8 cellular contexts compared by ENCODE assay signal in the genomic region with DNA sequence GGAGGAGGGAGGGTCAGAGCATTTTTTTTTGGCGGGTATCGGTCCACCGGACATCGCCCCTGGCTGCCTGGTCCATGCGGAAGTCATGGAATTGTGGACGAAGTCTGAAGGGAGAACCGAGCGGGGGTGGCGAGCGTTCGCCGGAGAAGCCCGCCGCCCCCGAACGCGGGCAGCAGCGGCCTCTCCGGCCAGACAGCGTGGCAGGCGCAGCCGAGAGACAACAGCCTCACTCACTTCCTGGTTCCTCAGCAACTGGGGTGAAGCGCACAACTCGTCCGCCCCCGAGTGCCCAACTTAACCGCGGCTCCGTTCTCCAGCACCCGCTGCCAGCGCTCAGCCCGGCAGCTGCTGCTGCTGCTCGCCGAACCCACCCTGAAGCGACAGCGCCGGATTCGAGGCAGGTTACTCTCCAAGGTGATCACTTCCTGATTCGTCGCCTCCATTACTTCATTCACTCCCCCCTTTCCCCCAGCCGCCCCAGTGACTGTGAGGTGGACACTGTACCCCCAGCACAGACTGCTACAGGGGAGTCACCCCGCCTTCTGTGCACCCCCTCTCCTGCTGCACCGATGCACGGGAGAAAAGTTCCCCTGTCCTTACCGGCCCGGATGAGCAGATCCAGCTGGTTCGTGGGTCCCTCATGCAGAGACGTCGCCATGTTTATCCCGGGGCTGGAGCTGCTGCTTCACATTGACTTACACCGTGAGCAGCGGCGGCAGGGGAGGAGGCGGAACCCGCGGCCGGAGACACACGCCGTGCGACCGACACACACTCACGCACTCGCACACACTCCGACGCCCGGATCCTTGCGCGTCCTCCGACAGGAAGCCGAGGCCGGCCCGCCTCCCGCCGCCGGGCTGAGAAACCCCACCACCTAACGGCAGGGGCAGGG.
DNase-seq lines count a peak whose midpoint lies in the region; ATAC-seq and TF ChIP-seq lines count a peak whose summit lies in the region.

No MANE protein-coding gene starts in this region.

- H3K4me1 ChIP-seq in OCI-LY7 (ENCODE audit: insufficient read depth, low read length, poor library complexity, severe bottlenecking) (peaks cover 22% of the 10 kb centered on the region), esophagus muscularis mucosa (peaks cover 33 to 53% (median 47%) of the 10 kb centered on the region in 4 donors)

- no peaks in the 10 kb centered on the region for H3K27me3 ChIP-seq in esophagus muscularis mucosa

- DNase-seq in DMS 273 treated with DMSO at 0.1 percent for 48 hours (lab: John Stamatoyannopoulos, UW), result peak; percentile 66
- DNase-seq in HUDEP-2 (lab: John Stamatoyannopoulos, UW; ENCODE audit: unreplicated experiment in 76 of 76), result peak; percentile 23 to 90 (median 79)
- peak; percentile 93 for DNase-seq in OCI-LY7 (ENCODE audit: low spot score)
- DNase-seq in activated T-cell treated with anti-CD3 and anti-CD28 coated beads, Interleukin-2, amount 50 U/mL, for 1 hour, result peak; percentile 81
- peak; percentile 95 for DNase-seq in esophagus muscularis mucosa (ENCODE audit: extremely low spot score)
- peak; percentile 94 for DNase-seq in myocyte (ENCODE audit: low read depth)
- DNase-seq in stimulated activated CD8-positive, alpha-beta memory T cell treated with anti-CD3 and anti-CD28 coated beads, Interleukin-7, amount 100 ng/mL, for 4 hours (ENCODE audit: low read depth in 2 of 2), result peak; percentile 58 to 73

- H3K27ac ChIP-seq in OCI-LY7 (ENCODE audit: low read depth, low read length, poor library complexity, severe bottlenecking) (peak overlapping the region; percentile 95), esophagus muscularis mucosa (replicated peaks in 1 of 4) (peak overlapping the region; percentile 90 to 97 (median 96))

- intact Hi-C loops in OCI-LY7 (cut with micrococcal nuclease; ENCODE audit: unreplicated experiment), result loop anchor here (1.0 to 5.0 kb wide), 6 partner anchors 51 to 473 kb away; a partner anchor contains a TSS
- intact Hi-C loops in esophagus muscularis mucosa (cut with DNase I), result loop anchor here (2.0 to 10.0 kb wide), 3 partner anchors 51 to 371 kb away; a partner anchor contains a TSS

- H3K4me3 ChIP-seq in OCI-LY7 (ENCODE audit: low read depth, low read length, poor library complexity, severe bottlenecking), result peak overlapping the region; percentile 91
- peak overlapping the region; percentile 70 to 89 (median 78) for H3K4me3 ChIP-seq in esophagus muscularis mucosa

- TF ChIP-seq EP300 in esophagus muscularis mucosa (IDR thresholded peaks at IDR 0.05), result no peak

- H3K79me2 ChIP-seq in OCI-LY7 (ENCODE audit: insufficient read depth, low read depth, low read length), result peaks cover 55% of the 10 kb centered on the region

- H3K9me2 ChIP-seq in OCI-LY7 (ENCODE audit: insufficient read depth, low read length), result no peaks in the 10 kb centered on the region

- POLR2A ChIA-PET in OCI-LY7 (lab: Charles Lee), result interaction anchor here (0.6 to 1.0 kb wide), 5 partner anchors 54 to 282 kb away, joined by 3 to 4 read pairs (median 3); no protein-coding TSS in a partner anchor

- peak; percentile 51 for ATAC-seq in GM21381 (IDR thresholded peaks at IDR 0.05; ENCODE audit: unreplicated experiment)

- H3K36me3 ChIP-seq in OCI-LY7 (ENCODE audit: insufficient read depth, low read length), result peaks cover 39% of the 10 kb centered on the region
- no peaks in the 10 kb centered on the region for H3K36me3 ChIP-seq in esophagus muscularis mucosa

- TF ChIP-seq CTCF in OCI-LY7 (conservative IDR thresholded peaks at IDR 0.05; ENCODE audit: low read length) (peak; percentile 50), esophagus muscularis mucosa (IDR thresholded peaks at IDR 0.05) (peak; percentile 30 to 46 (median 34))

- WGBS in esophagus muscularis mucosa, result 3% methylated on average over 16 of the region's 76 CpGs

- BruUV-seq in OCI-LY7 (replicated peaks; lab: Mats Ljungman, UMichigan), result no TSS peak

- peaks cover 25% of the 10 kb centered on the region for H4K20me1 ChIP-seq in OCI-LY7 (ENCODE audit: insufficient read depth, low read length)

- CTCF ChIA-PET in OCI-LY7 (lab: Charles Lee; ENCODE audit: unreplicated experiment), result no interaction called here

- peak overlapping the region; percentile 99 for H3K4me2 ChIP-seq in OCI-LY7 (ENCODE audit: low read length)

- no peaks in the 10 kb centered on the region for H3K9me3 ChIP-seq in OCI-LY7 (ENCODE audit: low read length)
- no peaks in the 10 kb centered on the region for H3K9me3 ChIP-seq in esophagus muscularis mucosa

- no peak for TF ChIP-seq POLR2A in esophagus muscularis mucosa (IDR thresholded peaks at IDR 0.05; ENCODE audit: low read depth)

- H2AFZ ChIP-seq in OCI-LY7 (ENCODE audit: low read length), result peak overlapping the region; percentile 88; the same call in 1 of the 2 replicates

Comparison
In these comparisons a context has a peak if more than half of its experiments do, and no peak if none do; other contexts are left out.
1. Peak in every context shown above with its lines: DNase-seq, ATAC-seq, H3K4me3 ChIP-seq and H3K27ac ChIP-seq.